35 cellular contexts compared by ENCODE assay signal in genomic region chr4:171809854-171810253, GRCh38. TPM values are rescaled to one million over a fixed set of nuclear protein-coding genes. Genes with fewer than 3 reads are reported as not detected.
"Had no signal": no experiment of that assay in that cellular context is flagged by ENCODE, and none has a peak within 500 bp of the region (broad histone marks: within the 10 kb centered on the region; RNA-seq: fewer than 3 reads in every experiment).

No MANE protein-coding gene starts in this region.

- ATAC-seq: activated CD8-positive, alpha-beta T cell treated with anti-CD3 and anti-CD28 coated beads for 36 hours; activated naive CD4-positive, alpha-beta T cell treated with anti-CD3 and anti-CD28 coated beads, Interleukin-2, amount 50 U/mL, for 72 hours; activated T-cell treated with anti-CD3 and anti-CD28 coated beads, Interleukin-2, amount 50 U/mL, for 4 hours; activated T-cell treated with anti-CD3 and anti-CD28 coated beads, Interleukin-2, amount 50 U/mL, for 72 hours; activated T-helper 17 cell treated with anti-CD3 and anti-CD28 coated beads, Interleukin-2, amount 50 U/mL, for 72 hours had no signal

- H3K27ac ChIP-seq: adrenal gland, cardiac muscle cell, VCaP had no signal

- H3K4me3 ChIP-seq: adrenal gland, cardiac muscle cell had no signal

- H3K4me1 ChIP-seq: adrenal gland had no signal

- DNase-seq: activated B cell treated with CpG ODN at 0.5 μM for 24 hours; activated CD4-positive, alpha-beta memory T cell treated with anti-CD3 and anti-CD28 coated beads for 36 hours; activated CD4-positive, alpha-beta T cell treated with anti-CD3 and anti-CD28 coated beads for 4 hours; activated CD4-positive, alpha-beta T cell treated with anti-CD3 and anti-CD28 coated beads, Interleukin-2, amount 10 ng/mL, durations not matched to agents 24 days and 14 days; activated CD4-positive, alpha-beta T cell treated with anti-CD3 and anti-CD28 coated beads, Interleukin-2, amount 50 U/mL, for 1 hour; activated CD4-positive, alpha-beta T cell treated with anti-CD3 and anti-CD28 coated beads, Interleukin-2, amount 50 U/mL, for 4 hours; activated CD4-positive, CD25-positive, alpha-beta regulatory T cell treated with anti-CD3 and anti-CD28 coated beads, Interleukin-2, amount 50 U/mL, for 72 hours; activated CD8-positive, alpha-beta memory T cell treated with anti-CD3 and anti-CD28 coated beads, Interleukin-2, amount 50 U/mL, for 4 hours; activated CD8-positive, alpha-beta T cell treated with anti-CD3 and anti-CD28 coated beads for 36 hours; activated effector memory CD4-positive, alpha-beta T cell treated with anti-CD3 and anti-CD28 coated beads, Interleukin-2, amount 50 U/mL, for 16 hours; activated gamma-delta T cell treated with Interleukin-2 at 50 U/mL for 16 hours; activated naive CD4-positive, alpha-beta T cell; activated naive CD4-positive, alpha-beta T cell treated with anti-CD3 and anti-CD28 coated beads for 36 hours; activated naive CD4-positive, alpha-beta T cell treated with anti-CD3 and anti-CD28 coated beads, Interleukin-2, amount 50 U/mL, for 16 hours; activated naive CD8-positive, alpha-beta T cell treated with anti-CD3 and anti-CD28 coated beads for 36 hours; activated T-cell treated with anti-CD3 and anti-CD28 coated beads for 4 hours; activated T-cell treated with anti-CD3 and anti-CD28 coated beads, Interleukin-2, amount 50 U/mL, for 1 hour; activated T-cell treated with anti-CD3 and anti-CD28 coated beads, Interleukin-2, amount 50 U/mL, for 4 hours; activated T-cell treated with anti-CD3 and anti-CD28 coated beads, Interleukin-2, amount 50 U/mL, for 72 hours; adrenal gland; amniotic stem cell; aorta; caudate nucleus; cerebellar nuclear complex; T-helper 2 cell; T-helper 9 cell had no signal

- FAIRE-seq: bronchial epithelial cell, TTC549 had no signal

- H3K36me3 ChIP-seq: adrenal gland, cardiac muscle cell had no signal

- H3K9me3 ChIP-seq: adrenal gland had no signal

RNA-seq across cellular contexts. Expression of gene GALNTL6, which starts 3.4 kb away (rescaled TPM):
- total RNA-seq: activated CD4-positive, alpha-beta memory T cell treated with anti-CD3 and anti-CD28 coated beads for 36 hours; activated CD4-positive, alpha-beta T cell treated with anti-CD3 and anti-CD28 coated beads, Interleukin-2, amount 10 ng/mL, durations not matched to agents 24 days and 14 days; activated CD8-positive, alpha-beta memory T cell treated with anti-CD3 and anti-CD28 coated beads for 36 hours; activated CD8-positive, alpha-beta T cell treated with anti-CD3 and anti-CD28 coated beads for 36 hours; activated naive CD4-positive, alpha-beta T cell treated with anti-CD3 and anti-CD28 coated beads for 36 hours; activated naive CD4-positive, alpha-beta T cell treated with anti-CD3 and anti-CD28 coated beads, Interleukin-2, amount 50 U/mL, for 72 hours; activated naive CD8-positive, alpha-beta T cell treated with anti-CD3 and anti-CD28 coated beads for 36 hours; activated T-cell treated with anti-CD3 and anti-CD28 coated beads, Interleukin-2, amount 50 U/mL, for 4 hours; activated T-cell treated with anti-CD3 and anti-CD28 coated beads, Interleukin-2, amount 50 U/mL, for 72 hours; activated T-helper 1 cell treated with anti-CD3 and anti-CD28 coated beads, Interleukin-12 subunit alpha, Interleukin-12 subunit beta, Interleukin-2, Interleukin-4 antibody, amounts not matched to agents 30 ng/mL and 10 ng/mL and 1 ng/mL, durations not matched to agents 14 hours and 24 hours and 36 hours; activated T-helper 17 cell treated with anti-CD3 and anti-CD28 coated beads, Interleukin-2, amount 50 U/mL, for 72 hours; bronchial epithelial cell; cardiac muscle cell; chondrocyte had no signal
- polyA plus RNA-seq: cardiac muscle cell had no signal
